12 cellular contexts compared by ENCODE assay signal in the genomic region with DNA sequence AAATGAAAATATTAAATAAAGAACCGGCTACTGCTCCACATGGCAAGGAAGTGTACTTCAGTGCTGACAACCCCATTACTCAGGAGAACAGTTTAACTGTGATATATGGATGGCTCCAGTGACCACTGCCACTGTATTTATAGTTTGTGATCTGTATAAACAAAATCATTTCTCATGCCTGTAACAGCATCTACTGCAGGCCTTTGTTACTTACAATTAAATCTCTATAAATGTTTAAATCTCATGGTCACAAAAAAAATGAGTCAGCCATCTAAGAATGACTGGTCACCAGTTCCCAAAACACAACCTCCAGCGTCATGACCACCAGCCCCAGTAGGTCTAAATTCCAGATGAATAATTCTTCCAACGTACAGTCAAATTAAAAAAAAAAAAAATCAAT. TPM values are rescaled to one million over a fixed set of nuclear protein-coding genes. Genes with fewer than 3 reads are reported as not detected.
A peak's percentile ranks its signal among the peaks of the same experiment; 100 is the strongest.
DNase-seq lines count a peak whose midpoint lies in the region; ATAC-seq, FAIRE-seq and TF ChIP-seq lines count a peak whose summit lies in the region.
"Had no signal": no experiment of that assay in that cellular context is flagged by ENCODE, and none has a peak within 500 bp of the region (broad histone marks: within the 10 kb centered on the region; RNA-seq: fewer than 3 reads in every experiment).

No MANE protein-coding gene starts in this region.

- peak; percentile 60 for DNase-seq in BJ (ENCODE audit: low read depth)
- DNase-seq in HS-5 (ENCODE audit: low read depth) = peak; percentile 62
- DNase-seq in astrocyte of the cerebellum (ENCODE audit: low read depth) = peak; percentile 85
- no peak for DNase-seq in HepG2 (ENCODE audit: low spot score)
- no peak for DNase-seq in urothelium cell line (ENCODE audit: low spot score)
- no peak for DNase-seq in cardiac septum (ENCODE audit: low spot score)
- DNase-seq in heart left ventricle = no peak
- DNase-seq: activated naive CD4-positive, alpha-beta T cell; NCI-H1436 had no signal

- in situ Hi-C loops in astrocyte of the cerebellum (cut with HindIII; ENCODE audit: low sequenced_read_pairs) = no loop called here
- in situ Hi-C loops in HepG2 (cut with HindIII; ENCODE audit: extremely low pct_ligation_motif_present, low pct_unique_long_range_greater_than_20kb) = no loop called here

- CTCF ChIA-PET in BJ (lab: Yijun Ruan, JAX) (interaction anchor here (0.6 kb wide), 1 partner anchor 414 kb away, joined by 3 read pairs; no protein-coding TSS in a partner anchor), HepG2 (lab: Yijun Ruan, JAX; ENCODE audit: low intra/inter-chr PET ratio, low total read pairs) (no interaction called here)

- peak overlapping the region; percentile 76; the same call in 1 of the 2 replicates for H3K4me2 ChIP-seq in HepG2 (ENCODE audit: low read depth, low read length)

- TF ChIP-seq RAD21 in HepG2 (CRISPR knock-in tag; IDR thresholded peaks at IDR 0.05) = no peak

- ATAC-seq in HepG2 (no peak), GM21381 (IDR thresholded peaks at IDR 0.05; ENCODE audit: unreplicated experiment) (no peak), heart left ventricle (no peak)
- ATAC-seq: HCT116 had no signal

- no peak overlapping the region for H3K4me3 ChIP-seq in BJ (ENCODE audit: low read depth, low read length)
- H3K4me3 ChIP-seq in astrocyte of the cerebellum (ENCODE audit: low read depth, low read length) = no peak overlapping the region
- no peak overlapping the region for H3K4me3 ChIP-seq in HepG2 (replicated peaks in 1 of 3; ENCODE audit: insufficient read depth in 1 of 3, low read depth in 2 of 3, low read length in 3 of 3)
- no peak overlapping the region for H3K4me3 ChIP-seq in heart left ventricle

- no peaks in the 10 kb centered on the region for H3K9me3 ChIP-seq in HepG2 (ENCODE audit: low read length)
- H3K9me3 ChIP-seq in heart left ventricle = no peaks in the 10 kb centered on the region

- peaks cover 53% of the 10 kb centered on the region for H3K4me1 ChIP-seq in HepG2 (ENCODE audit: insufficient read depth, low read length)
- peaks cover 0 to 29% (median 5%) of the 10 kb centered on the region in 12 donors for H3K4me1 ChIP-seq in heart left ventricle
- H3K4me1 ChIP-seq: parathyroid adenoma had no signal

- TF ChIP-seq EP300 in HepG2 (IDR thresholded peaks at IDR 0.05; ENCODE audit: low read depth in 2 of 2, low read length in 2 of 2) (no peak), HepG2 (CRISPR knock-in tag; IDR thresholded peaks at IDR 0.05; ENCODE audit: borderline replicate concordance) (no peak)

- POLR2A ChIA-PET in BJ (lab: Charles Lee) (interaction anchor here (0.6 kb wide), 1 partner anchor 38 kb away, joined by 3 read pairs; no protein-coding TSS in a partner anchor), HepG2 (lab: Yijun Ruan, JAX) (interaction anchor here (1.7 to 3.0 kb wide), 4 partner anchors 8 to 26 kb away, joined by 6 to 22 read pairs (median 11); partner anchors contain the start of gene SERINC5)

- TF ChIP-seq POLR2A in HepG2 (IDR thresholded peaks at IDR 0.05; ENCODE audit: insufficient read depth in 1 of 2, low read depth in 2 of 2, low read length in 2 of 2) (no peak), heart left ventricle (IDR thresholded peaks at IDR 0.05) (no peak)

- no peak for TF ChIP-seq CTCF in BJ (IDR thresholded peaks at IDR 0.05; ENCODE audit: insufficient read depth, low read depth, low read length)
- TF ChIP-seq CTCF in astrocyte of the cerebellum (IDR thresholded peaks at IDR 0.05; ENCODE audit: low read depth, low read length, missing control alignments) = no peak
- no peak for TF ChIP-seq CTCF in HepG2 (CRISPR knock-in tag; IDR thresholded peaks at IDR 0.05)
- TF ChIP-seq CTCF in heart left ventricle (IDR thresholded peaks at IDR 0.05) = no peak

- 71% methylated on average over 3 of the region's 3 CpGs for WGBS in HepG2 (ENCODE audit: low lambda C conversion rate)
- WGBS in heart left ventricle, 4 donors = 66 to 87% (median 78%) methylated on average over 3 of the region's 3 CpGs

- peaks cover 68% of the 10 kb centered on the region for H3K79me2 ChIP-seq in HepG2 (ENCODE audit: insufficient read depth, low read length)

- FAIRE-seq in HepG2 (lab: Jason Lieb, UNC) (no peak), urothelium cell line (lab: Jason Lieb, UNC) (no peak)

- no peak overlapping the region for H2AFZ ChIP-seq in HepG2 (ENCODE audit: low read length)
- H2AFZ ChIP-seq: parathyroid adenoma had no signal

- no TSS peak for BruUV-seq in HepG2 (replicated peaks; lab: Mats Ljungman, UMichigan)

- H3K27me3 ChIP-seq in BJ (ENCODE audit: control insufficient read depth, insufficient read depth, low read length) = no peaks in the 10 kb centered on the region
- no peaks in the 10 kb centered on the region for H3K27me3 ChIP-seq in HepG2 (ENCODE audit: control insufficient read depth in 1 of 2, insufficient read depth in 2 of 2, low read length in 2 of 2)
- H3K27me3 ChIP-seq in heart left ventricle = no peaks in the 10 kb centered on the region

- H3K27ac ChIP-seq in HepG2 (ENCODE audit: extremely low read length, insufficient read depth, low read length) (peak overlapping the region; percentile 88), heart left ventricle (no peak overlapping the region)
- H3K27ac ChIP-seq: parathyroid adenoma had no signal

- no peaks in the 10 kb centered on the region for H4K20me1 ChIP-seq in HepG2 (ENCODE audit: insufficient read depth, low read length)

- intact Hi-C loops in HepG2 (cut with micrococcal nuclease; ENCODE audit: unreplicated experiment) (no loop called here), cardiac septum (cut with DNase I) (no loop called here), heart left ventricle (cut with DNase I) (no loop called here)

- no peaks in the 10 kb centered on the region for H3K36me3 ChIP-seq in BJ (ENCODE audit: control insufficient read depth, insufficient read depth, low read length)
- no peaks in the 10 kb centered on the region for H3K36me3 ChIP-seq in HepG2 (replicated peaks in 1 of 2; ENCODE audit: control insufficient read depth in 1 of 2, insufficient read depth in 2 of 2, low read length in 2 of 2)
- H3K36me3 ChIP-seq in heart left ventricle = no peaks in the 10 kb centered on the region

- 0 out of 2 replicates have a peak overlapping the region, but pooled peaks have one; percentile 63 for H3K9ac ChIP-seq in HepG2 (ENCODE audit: insufficient read depth, low read depth, low read length)
- H3K9ac ChIP-seq: parathyroid adenoma had no signal

TF ChIP-seq in HepG2, 621 proteins besides CTCF, POLR2A, EP300 and RAD21:
- TF ChIP-seq, protein P1, sequence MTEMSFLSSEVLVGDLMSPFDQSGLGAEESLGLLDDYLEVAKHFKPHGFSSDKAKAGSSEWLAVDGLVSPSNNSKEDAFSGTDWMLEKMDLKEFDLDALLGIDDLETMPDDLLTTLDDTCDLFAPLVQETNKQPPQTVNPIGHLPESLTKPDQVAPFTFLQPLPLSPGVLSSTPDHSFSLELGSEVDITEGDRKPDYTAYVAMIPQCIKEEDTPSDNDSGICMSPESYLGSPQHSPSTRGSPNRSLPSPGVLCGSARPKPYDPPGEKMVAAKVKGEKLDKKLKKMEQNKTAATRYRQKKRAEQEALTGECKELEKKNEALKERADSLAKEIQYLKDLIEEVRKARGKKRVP (CRISPR knock-in tag; IDR thresholded peaks at IDR 0.05) = no peak
- TF ChIP-seq MBNL3 (CRISPR knock-in tag; conservative IDR thresholded peaks at IDR 0.05) (no peak), ZNF776 (CRISPR knock-in tag; IDR thresholded peaks at IDR 0.05) (no peak), SCMH1 (CRISPR knock-in tag; IDR thresholded peaks at IDR 0.05; ENCODE audit: borderline replicate concordance) (no peak)

RNA-seq across cellular contexts. Expression of gene SERINC5, which starts 24.6 kb away (rescaled TPM):
- 11.0 and 12.9 TPM in 2 replicates for polyA plus RNA-seq in BJ (2011; rRNA removed)
- polyA minus RNA-seq in BJ (2011; rRNA and poly(A)+ RNA removed) = 12.9 and 16.5 TPM in 2 replicates
- 22.8 and 23.1 TPM in 2 replicates for total RNA-seq in HepG2 (2016; rRNA removed; fragmentation: Illumina TruSeq; extraction: Trizol)
- 5.4 and 6.5 TPM in 2 replicates for total RNA-seq in HepG2 (2016; cell fraction: cytosol; rRNA removed; fragmentation: Illumina TruSeq; extraction: Trizol; ENCODE audit: low read depth)
- 21.5 and 23.8 TPM in 2 replicates for total RNA-seq in HepG2 (2016; cell fraction: insoluble cytoplasmic fraction; rRNA removed; fragmentation: Illumina TruSeq; extraction: Trizol)
- 9.0 and 9.4 TPM in 2 replicates for total RNA-seq in HepG2 (2016; cell fraction: membrane; rRNA removed; fragmentation: Illumina TruSeq; extraction: Trizol)
- 33.8 and 36.7 TPM in 2 replicates for total RNA-seq in HepG2 (2016; cell fraction: nucleus; rRNA removed; fragmentation: Illumina TruSeq; extraction: Trizol)
- 17.3 TPM in 2 replicates for polyA plus RNA-seq in HepG2 (2011; rRNA removed)
- polyA plus RNA-seq in HepG2 (2011; cell fraction: cytosol; rRNA removed) = 12.6 and 17.2 TPM in 2 replicates
- 7.1 and 8.9 TPM in 2 replicates for polyA plus RNA-seq in HepG2 (2011; cell fraction: nucleus; rRNA removed)
- polyA plus RNA-seq in HepG2 (2012) = 19.5 and 21.6 TPM in 2 replicates
- 0.84 and 0.86 TPM in 2 replicates for polyA plus RNA-seq in HepG2 (2016; cell fraction: cytosol; fragmentation: Illumina TruSeq; extraction: Trizol; ENCODE audit: low read depth)
- 9.7 and 9.9 TPM in 2 replicates for polyA plus RNA-seq in HepG2 (2016; cell fraction: insoluble cytoplasmic fraction; fragmentation: Illumina TruSeq; extraction: Trizol; ENCODE audit: low read depth)
- 2.2 and 3.1 TPM in 2 replicates for polyA plus RNA-seq in HepG2 (2016; cell fraction: membrane; fragmentation: Illumina TruSeq; extraction: Trizol; ENCODE audit: low read depth)
- 20.5 and 22.1 TPM in 2 replicates for polyA plus RNA-seq in HepG2 (2016; cell fraction: nucleus; fragmentation: Illumina TruSeq; extraction: Trizol; ENCODE audit: insufficient read depth, low read depth)
- 6.4 and 56.6 TPM in 2 replicates for polyA minus RNA-seq in HepG2 (2011; rRNA and poly(A)+ RNA removed; ENCODE audit: low replicate concordance)
- polyA minus RNA-seq in HepG2 (2011; cell fraction: cytosol; rRNA and poly(A)+ RNA removed) = 25.1 and 29.5 TPM in 2 replicates
- polyA minus RNA-seq in HepG2 (2011; cell fraction: nucleus; rRNA and poly(A)+ RNA removed) = 22.3 and 25.4 TPM in 2 replicates
- total RNA-seq in cardiac septum = 20.9 TPM
- 10 to 100 TPM; 10.9 to 25.9 (median 14.6) TPM for total RNA-seq in heart left ventricle
- polyA plus RNA-seq in heart left ventricle = 1 to 10 TPM; 3.2 to 6.0 TPM

Comparison
In these comparisons a context has a peak if more than half of its experiments do, and no peak if none do; other contexts are left out.
1. DNase-seq: peak in BJ (single experiment), HS-5 (single experiment) and astrocyte of the cerebellum (single experiment); none in HepG2 (single experiment), urothelium cell line (single experiment), cardiac septum (single experiment) and heart left ventricle (0 of 5).